2 cellular contexts compared by ENCODE assay signal in the genomic region with DNA sequence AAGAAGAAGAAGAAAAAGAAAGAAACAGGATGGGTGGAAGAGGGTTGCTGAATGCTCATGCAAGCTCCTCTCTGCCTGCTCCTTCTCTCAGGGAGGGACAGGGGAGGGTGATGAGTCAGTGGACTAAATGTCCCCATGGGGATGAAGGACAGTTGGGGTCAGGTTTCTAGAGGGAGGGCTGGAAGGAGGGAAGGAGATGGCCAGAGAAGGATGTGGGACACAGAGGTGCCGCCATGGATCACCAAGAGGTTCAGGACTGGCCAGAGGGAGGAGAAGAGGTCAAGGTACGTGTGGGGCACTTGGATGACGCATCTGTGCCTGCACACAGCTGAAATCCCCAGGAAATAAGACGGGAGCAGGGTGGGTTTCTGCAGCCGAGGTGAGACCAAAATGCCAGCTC.
A peak's percentile ranks its signal among the peaks of the same experiment; 100 is the strongest.
TF ChIP-seq lines count a peak whose summit lies in the region.

No MANE protein-coding gene starts in this region.

TF ChIP-seq in HEK293, 187 proteins besides CTCF, POLR2A, EP300 and RAD21 (continued from another document):
- TF ChIP-seq ZBTB20 (tag by site-specific recombination; IDR thresholded peaks at IDR 0.05) (no peak), ZNF366 (tag by site-specific recombination; conservative IDR thresholded peaks at IDR 0.05) (0 out of 2 replicates have a peak, but pooled peaks have one; percentile 27), ZNF560 (tag by site-specific recombination; IDR thresholded peaks at IDR 0.05; ENCODE audit: borderline replicate concordance) (no peak), SALL2 (tag by site-specific recombination; IDR thresholded peaks at IDR 0.05; ENCODE audit: borderline replicate concordance) (no peak), ZEB2 (tag by site-specific recombination; IDR thresholded peaks at IDR 0.05) (no peak)

TF ChIP-seq in HepG2, 621 proteins besides CTCF, POLR2A, EP300 and RAD21 (continued from another document):
- TF ChIP-seq, protein P1, sequence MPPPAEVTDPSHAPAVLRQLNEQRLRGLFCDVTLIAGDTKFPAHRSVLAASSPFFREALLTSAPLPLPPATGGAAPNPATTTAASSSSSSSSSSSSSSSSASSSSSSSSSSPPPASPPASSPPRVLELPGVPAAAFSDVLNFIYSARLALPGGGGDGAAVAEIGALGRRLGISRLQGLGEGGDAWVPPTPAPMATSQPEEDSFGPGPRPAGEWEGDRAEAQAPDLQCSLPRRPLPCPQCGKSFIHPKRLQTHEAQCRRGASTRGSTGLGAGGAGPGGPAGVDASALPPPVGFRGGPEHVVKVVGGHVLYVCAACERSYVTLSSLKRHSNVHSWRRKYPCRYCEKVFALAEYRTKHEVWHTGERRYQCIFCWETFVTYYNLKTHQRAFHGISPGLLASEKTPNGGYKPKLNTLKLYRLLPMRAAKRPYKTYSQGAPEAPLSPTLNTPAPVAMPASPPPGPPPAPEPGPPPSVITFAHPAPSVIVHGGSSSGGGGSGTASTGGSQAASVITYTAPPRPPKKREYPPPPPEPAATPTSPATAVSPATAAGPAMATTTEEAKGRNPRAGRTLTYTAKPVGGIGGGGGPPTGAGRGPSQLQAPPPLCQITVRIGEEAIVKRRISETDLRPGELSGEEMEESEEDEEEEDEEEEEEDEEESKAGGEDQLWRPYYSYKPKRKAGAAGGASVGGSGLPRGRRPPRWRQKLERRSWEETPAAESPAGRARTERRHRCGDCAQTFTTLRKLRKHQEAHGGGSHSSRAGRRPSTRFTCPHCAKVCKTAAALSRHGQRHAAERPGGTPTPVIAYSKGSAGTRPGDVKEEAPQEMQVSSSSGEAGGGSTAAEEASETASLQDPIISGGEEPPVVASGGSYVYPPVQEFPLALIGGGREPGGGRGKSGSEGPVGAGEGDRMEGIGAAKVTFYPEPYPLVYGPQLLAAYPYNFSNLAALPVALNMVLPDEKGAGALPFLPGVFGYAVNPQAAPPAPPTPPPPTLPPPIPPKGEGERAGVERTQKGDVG (CRISPR knock-in tag; IDR thresholded peaks at IDR 0.05; ENCODE audit: borderline replicate concordance): 0 out of 2 replicates have a peak, but pooled peaks have one; percentile 22
- no peak for TF ChIP-seq ZNF644 (CRISPR knock-in tag; IDR thresholded peaks at IDR 0.05; ENCODE audit: low read depth)
- 0 out of 2 replicates have a peak, but pooled peaks have one; percentile 18 for TF ChIP-seq FOSL2 (CRISPR knock-in tag; IDR thresholded peaks at IDR 0.05)
- no peak for TF ChIP-seq TARDBP (CRISPR knock-in tag; IDR thresholded peaks at IDR 0.05)
- TF ChIP-seq NFE2L2 (IDR thresholded peaks at IDR 0.05; ENCODE audit: low read length): no peak
- TF ChIP-seq SOX13 (IDR thresholded peaks at IDR 0.05): no peak
- no peak for TF ChIP-seq SOX13 (CRISPR knock-in tag; conservative IDR thresholded peaks at IDR 0.05 in 1 of 2, IDR thresholded peaks at IDR 0.05 in 1 of 2)
- TF ChIP-seq ZNF468 (CRISPR knock-in tag; IDR thresholded peaks at IDR 0.05): no peak
- no peak for TF ChIP-seq STAG1 (CRISPR knock-in tag; IDR thresholded peaks at IDR 0.05)
- TF ChIP-seq ZBTB38 (CRISPR knock-in tag; IDR thresholded peaks at IDR 0.05): peak; percentile 26; the same call in 1 of the 2 replicates
- no peak for TF ChIP-seq ZNF564 (CRISPR knock-in tag; IDR thresholded peaks at IDR 0.05)
- TF ChIP-seq, protein P2, sequence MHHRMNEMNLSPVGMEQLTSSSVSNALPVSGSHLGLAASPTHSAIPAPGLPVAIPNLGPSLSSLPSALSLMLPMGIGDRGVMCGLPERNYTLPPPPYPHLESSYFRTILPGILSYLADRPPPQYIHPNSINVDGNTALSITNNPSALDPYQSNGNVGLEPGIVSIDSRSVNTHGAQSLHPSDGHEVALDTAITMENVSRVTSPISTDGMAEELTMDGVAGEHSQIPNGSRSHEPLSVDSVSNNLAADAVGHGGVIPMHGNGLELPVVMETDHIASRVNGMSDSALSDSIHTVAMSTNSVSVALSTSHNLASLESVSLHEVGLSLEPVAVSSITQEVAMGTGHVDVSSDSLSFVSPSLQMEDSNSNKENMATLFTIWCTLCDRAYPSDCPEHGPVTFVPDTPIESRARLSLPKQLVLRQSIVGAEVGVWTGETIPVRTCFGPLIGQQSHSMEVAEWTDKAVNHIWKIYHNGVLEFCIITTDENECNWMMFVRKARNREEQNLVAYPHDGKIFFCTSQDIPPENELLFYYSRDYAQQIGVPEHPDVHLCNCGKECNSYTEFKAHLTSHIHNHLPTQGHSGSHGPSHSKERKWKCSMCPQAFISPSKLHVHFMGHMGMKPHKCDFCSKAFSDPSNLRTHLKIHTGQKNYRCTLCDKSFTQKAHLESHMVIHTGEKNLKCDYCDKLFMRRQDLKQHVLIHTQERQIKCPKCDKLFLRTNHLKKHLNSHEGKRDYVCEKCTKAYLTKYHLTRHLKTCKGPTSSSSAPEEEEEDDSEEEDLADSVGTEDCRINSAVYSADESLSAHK (CRISPR knock-in tag; IDR thresholded peaks at IDR 0.05; ENCODE audit: borderline replicate concordance): no peak
- TF ChIP-seq, protein P3, sequence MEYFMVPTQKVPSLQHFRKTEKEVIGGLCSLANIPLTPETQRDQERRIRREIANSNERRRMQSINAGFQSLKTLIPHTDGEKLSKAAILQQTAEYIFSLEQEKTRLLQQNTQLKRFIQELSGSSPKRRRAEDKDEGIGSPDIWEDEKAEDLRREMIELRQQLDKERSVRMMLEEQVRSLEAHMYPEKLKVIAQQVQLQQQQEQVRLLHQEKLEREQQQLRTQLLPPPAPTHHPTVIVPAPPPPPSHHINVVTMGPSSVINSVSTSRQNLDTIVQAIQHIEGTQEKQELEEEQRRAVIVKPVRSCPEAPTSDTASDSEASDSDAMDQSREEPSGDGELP (IDR thresholded peaks at IDR 0.05; ENCODE audit: borderline replicate concordance, low read depth): no peak
- TF ChIP-seq, protein P4, sequence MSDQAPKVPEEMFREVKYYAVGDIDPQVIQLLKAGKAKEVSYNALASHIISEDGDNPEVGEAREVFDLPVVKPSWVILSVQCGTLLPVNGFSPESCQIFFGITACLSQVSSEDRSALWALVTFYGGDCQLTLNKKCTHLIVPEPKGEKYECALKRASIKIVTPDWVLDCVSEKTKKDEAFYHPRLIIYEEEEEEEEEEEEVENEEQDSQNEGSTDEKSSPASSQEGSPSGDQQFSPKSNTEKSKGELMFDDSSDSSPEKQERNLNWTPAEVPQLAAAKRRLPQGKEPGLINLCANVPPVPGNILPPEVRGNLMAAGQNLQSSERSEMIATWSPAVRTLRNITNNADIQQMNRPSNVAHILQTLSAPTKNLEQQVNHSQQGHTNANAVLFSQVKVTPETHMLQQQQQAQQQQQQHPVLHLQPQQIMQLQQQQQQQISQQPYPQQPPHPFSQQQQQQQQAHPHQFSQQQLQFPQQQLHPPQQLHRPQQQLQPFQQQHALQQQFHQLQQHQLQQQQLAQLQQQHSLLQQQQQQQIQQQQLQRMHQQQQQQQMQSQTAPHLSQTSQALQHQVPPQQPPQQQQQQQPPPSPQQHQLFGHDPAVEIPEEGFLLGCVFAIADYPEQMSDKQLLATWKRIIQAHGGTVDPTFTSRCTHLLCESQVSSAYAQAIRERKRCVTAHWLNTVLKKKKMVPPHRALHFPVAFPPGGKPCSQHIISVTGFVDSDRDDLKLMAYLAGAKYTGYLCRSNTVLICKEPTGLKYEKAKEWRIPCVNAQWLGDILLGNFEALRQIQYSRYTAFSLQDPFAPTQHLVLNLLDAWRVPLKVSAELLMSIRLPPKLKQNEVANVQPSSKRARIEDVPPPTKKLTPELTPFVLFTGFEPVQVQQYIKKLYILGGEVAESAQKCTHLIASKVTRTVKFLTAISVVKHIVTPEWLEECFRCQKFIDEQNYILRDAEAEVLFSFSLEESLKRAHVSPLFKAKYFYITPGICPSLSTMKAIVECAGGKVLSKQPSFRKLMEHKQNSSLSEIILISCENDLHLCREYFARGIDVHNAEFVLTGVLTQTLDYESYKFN (CRISPR knock-in tag; conservative IDR thresholded peaks at IDR 0.05): no peak
- no peak for TF ChIP-seq ZNF451 (CRISPR knock-in tag; IDR thresholded peaks at IDR 0.05)
- TF ChIP-seq JUN (CRISPR knock-in tag; IDR thresholded peaks at IDR 0.05): no peak
- TF ChIP-seq CENPX (CRISPR knock-in tag; IDR thresholded peaks at IDR 0.05): no peak
